29 cellular contexts compared by ENCODE assay signal in genomic region chr5:8226148-8226547, GRCh38.
"Had no signal": no experiment of that assay in that cellular context is flagged by ENCODE, and none has a peak within 500 bp of the region (broad histone marks: within the 10 kb centered on the region; RNA-seq: fewer than 3 reads in every experiment).

No MANE protein-coding gene starts in this region.

- H3K9me3 ChIP-seq: Peyer's patch, SK-N-SH had no signal

- H3K27ac ChIP-seq: Peyer's patch, SJSA1 had no signal

- DNase-seq: NCI-H1048, NCI-H1092 treated with DMSO at 0.1 percent for 48 hours, NCI-H1105 treated with DMSO at 0.1 percent for 48 hours, NCI-H1417, NCI-H1436, NCI-H146, NCI-H1694, NCI-H187, NCI-H1930, NCI-H2029 treated with DMSO at 0.1 percent for 48 hours, NCI-H2081 treated with DMSO at 0.1 percent for 48 hours, NCI-H2107, NCI-H2171, NCI-H226, NCI-H446 treated with DMSO at 0.1 percent for 48 hours, NCI-H510A, NCI-H524, NCI-H526, NCI-H69, NCI-H748 treated with DMSO at 0.1 percent for 48 hours, NCI-H82, Peyer's patch, Right ventricle myocardium superior, RPMI8226, SHP77 treated with DMSO at 0.1 percent for 48 hours, SK-N-SH, SW 1271, T-helper 1 cell had no signal

- H3K36me3 ChIP-seq: Peyer's patch, SJSA1 had no signal

- H3K9ac ChIP-seq: SK-N-SH had no signal

- H3K4me1 ChIP-seq: Peyer's patch, SJSA1 had no signal

- H3K9me2 ChIP-seq: SK-N-SH had no signal

- H3K27me3 ChIP-seq: Peyer's patch, SJSA1 had no signal

- H3K4me3 ChIP-seq: Peyer's patch, SJSA1 had no signal
